9 cellular contexts compared by ENCODE assay signal in genomic region chr10:121994429-121994881, GRCh38. TPM values are rescaled to one million over a fixed set of nuclear protein-coding genes. Genes with fewer than 3 reads are reported as not detected.
A peak's percentile ranks its signal among the peaks of the same experiment; 100 is the strongest.
DNase-seq lines count a peak whose midpoint lies in the region; ATAC-seq, FAIRE-seq and TF ChIP-seq lines count a peak whose summit lies in the region.
"Had no signal": no experiment of that assay in that cellular context is flagged by ENCODE, and none has a peak within 500 bp of the region (broad histone marks: within the 10 kb centered on the region; RNA-seq: fewer than 3 reads in every experiment).

No MANE protein-coding gene starts in this region.

- in situ Hi-C loops in GM23248 (cut with MboI): no loop called here

- H3K9me2 ChIP-seq in GM23248 (ENCODE audit: insufficient read depth): no peaks in the 10 kb centered on the region

- H3K27ac ChIP-seq in GM23248 (no peak overlapping the region), breast epithelium (peak overlapping the region; percentile 89 to 90), sigmoid colon (peak overlapping the region; percentile 83 to 89 (median 88))

- intact Hi-C loops in breast epithelium (cut with DNase I; ENCODE audit: low total_unique reads): no loop called here
- intact Hi-C loops in sigmoid colon (cut with DNase I): loop anchor here (2.0 to 5.0 kb wide), 2 partner anchors 26 to 67 kb away; partner anchors contain the start of gene ATE1

- no peaks in the 10 kb centered on the region for H4K20me1 ChIP-seq in GM23248 (ENCODE audit: insufficient read depth)

- no peak overlapping the region for H3K4me2 ChIP-seq in GM23248 (ENCODE audit: unreplicated experiment)

- TF ChIP-seq CTCF in breast epithelium (IDR thresholded peaks at IDR 0.05) (no peak), sigmoid colon (IDR thresholded peaks at IDR 0.05) (no peak)

- H3K4me1 ChIP-seq in GM23248 (ENCODE audit: insufficient read depth) (no peaks in the 10 kb centered on the region), breast epithelium (peaks cover 0 to 7% of the 10 kb centered on the region in 2 donors), sigmoid colon (peaks cover 0 to 68% (median 63%) of the 10 kb centered on the region in 4 donors)

- 4 to 10% methylated on average over 9 of the region's 9 CpGs for WGBS in GM23248 (ENCODE audit: low coverage in 1 of 2, low lambda C conversion rate in 2 of 2, missing lambda C conversion rate in 2 of 2), 2 experiments
- 11 to 32% methylated on average over 9 of the region's 9 CpGs for WGBS in sigmoid colon, 2 donors

- H3K4me3 ChIP-seq in GM23248: no peak overlapping the region
- H3K4me3 ChIP-seq in breast epithelium: peak overlapping the region in 2 of 3 donors; percentile 25 to 45
- peak overlapping the region; percentile 15 to 36 (median 31) for H3K4me3 ChIP-seq in sigmoid colon

- TF ChIP-seq POLR2A in breast epithelium (IDR thresholded peaks at IDR 0.05) (no peak), sigmoid colon (IDR thresholded peaks at IDR 0.05) (peak in 1 of 2 donors; percentile 39), GM12892 (IDR thresholded peaks at IDR 0.05; ENCODE audit: low read depth, low read length) (no peak)

- H2AFZ ChIP-seq in GM23248: no peak overlapping the region; the same call in 1 of the 2 replicates

- no peak overlapping the region for H3K9ac ChIP-seq in GM23248

- FAIRE-seq in GM12892 (lab: Jason Lieb, UNC): no peak

- DNase-seq in GM23248: peak; percentile 21
- peak; percentile 50 to 56 for DNase-seq in breast epithelium (ENCODE audit: low spot score in 2 of 2)
- DNase-seq in iris pigment epithelial cell (ENCODE audit: low read depth): peak; percentile 8
- peak; percentile 92 for DNase-seq in sigmoid colon
- DNase-seq in GM12892 (ENCODE audit: insufficient read length): no peak
- DNase-seq in EL: no peak

- H3K9me3 ChIP-seq in GM23248 (ENCODE audit: low read depth): no peaks in the 10 kb centered on the region
- no peaks in the 10 kb centered on the region for H3K9me3 ChIP-seq in breast epithelium
- no peaks in the 10 kb centered on the region for H3K9me3 ChIP-seq in sigmoid colon

- peak in 1 of 4 donors; percentile 69 for TF ChIP-seq EP300 in sigmoid colon (IDR thresholded peaks at IDR 0.05)

- peaks cover 5% of the 10 kb centered on the region; the same call in 1 of the 2 replicates for H3K27me3 ChIP-seq in GM23248 (replicated peaks; ENCODE audit: insufficient read depth)
- H3K27me3 ChIP-seq in breast epithelium: no peaks in the 10 kb centered on the region
- no peaks in the 10 kb centered on the region for H3K27me3 ChIP-seq in sigmoid colon

- no peaks in the 10 kb centered on the region for H3F3A ChIP-seq in GM23248 (ENCODE audit: insufficient read depth)

- no peaks in the 10 kb centered on the region for H3K36me3 ChIP-seq in GM23248 (ENCODE audit: low read depth)
- H3K36me3 ChIP-seq in breast epithelium: no peaks in the 10 kb centered on the region
- H3K36me3 ChIP-seq in sigmoid colon: no peaks in the 10 kb centered on the region

- no peak for ATAC-seq in GM21423 (IDR thresholded peaks at IDR 0.05; ENCODE audit: unreplicated experiment)
- ATAC-seq in HG02973 (IDR thresholded peaks at IDR 0.05; ENCODE audit: unreplicated experiment): no peak

- H3K79me2 ChIP-seq in GM23248 (ENCODE audit: insufficient read depth): no peaks in the 10 kb centered on the region

RNA-seq across cellular contexts. Expression of gene TACC2, which starts 5.5 kb away (rescaled TPM):
- 4.3 and 5.8 TPM in 2 replicates for total RNA-seq in GM23248 (2014; rRNA removed; shearing (Covaris generic))
- polyA plus RNA-seq in GM23248 (2016; fragmentation: Nextera tagmentation; extraction: Ambion mirVana): 14.9 and 16.7 TPM in 2 replicates
- total RNA-seq in breast epithelium: 10 to 100 TPM; 26.1 to 30.5 (median 28.5) TPM
- total RNA-seq in sigmoid colon: 100 to 1,000 TPM in 1 of 4 donors, 10 to 100 TPM in 3; 64.2 to 173 (median 73.3) TPM
- 10 to 100 TPM; 43.7 to 77.7 (median 55.3) TPM for polyA plus RNA-seq in sigmoid colon
- polyA plus RNA-seq in GM12892 (2012; ENCODE audit: missing spikeins): 0.02 TPM
- total RNA-seq: activated CD8-positive, alpha-beta memory T cell treated with anti-CD3 and anti-CD28 coated beads for 36 hours had no signal

RNA-seq across cellular contexts. Expression of gene NSMCE4A, which starts 19.4 kb away (rescaled TPM):
- total RNA-seq in GM23248 (2014; rRNA removed; shearing (Covaris generic)): 29.2 and 37.9 TPM in 2 replicates
- polyA plus RNA-seq in GM23248 (2016; fragmentation: Nextera tagmentation; extraction: Ambion mirVana) (25.6 and 26.3 TPM in 2 replicates), sigmoid colon (10 to 100 TPM; 39.0 to 55.3 (median 52.0) TPM)
- total RNA-seq in breast epithelium (100 to 1,000 TPM in 2 of 3 donors, 10 to 100 TPM in 1; 72.2 to 120 (median 119) TPM), sigmoid colon (100 to 1,000 TPM; 104 to 160 (median 118) TPM)
- polyA plus RNA-seq in GM12892 (2012; ENCODE audit: missing spikeins): 62.0 TPM

Comparison
In these comparisons a context has a peak if more than half of its experiments do, and no peak if none do; other contexts are left out.
1. DNase-seq: peak in GM23248 (single experiment), breast epithelium (2 of 2), iris pigment epithelial cell (single experiment) and sigmoid colon (single experiment); none in GM12892 (single experiment) and EL (single experiment).